ENCODE assay signal across 16 cellular contexts in the genomic region with DNA sequence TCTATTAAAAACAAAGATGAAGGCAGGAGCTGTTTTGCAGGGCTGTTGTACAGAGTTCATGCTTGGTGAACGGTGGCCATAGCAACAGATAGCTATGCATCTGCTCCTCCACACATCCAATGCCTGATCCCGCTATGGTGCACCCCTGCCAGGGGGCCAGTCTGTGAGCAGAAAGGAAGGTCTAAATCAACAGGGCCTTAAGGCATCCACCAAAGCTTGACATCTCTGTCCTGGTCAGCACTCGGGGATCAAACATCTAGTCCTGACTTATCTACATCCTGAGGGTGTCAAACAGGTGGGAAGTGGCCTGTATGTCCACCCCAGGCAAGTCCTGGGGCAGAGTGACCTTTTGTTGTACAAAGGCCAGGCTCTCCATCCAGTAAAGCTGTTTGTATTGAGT. TPM values are rescaled to one million over a fixed set of nuclear protein-coding genes. Genes with fewer than 3 reads are reported as not detected.
A peak's percentile ranks its signal among the peaks of the same experiment; 100 is the strongest.
DNase-seq lines count a peak whose midpoint lies in the region; TF ChIP-seq lines count a peak whose summit lies in the region.
"Had no signal": no experiment of that assay in that cellular context is flagged by ENCODE, and none has a peak within 500 bp of the region (broad histone marks: within the 10 kb centered on the region; RNA-seq: fewer than 3 reads in every experiment).

No MANE protein-coding gene starts in this region.

- peak overlapping the region; percentile 45 for H3K27ac ChIP-seq in temporal lobe (ENCODE audit: low read depth, low read length)
- H3K27ac ChIP-seq: SJSA1 had no signal

- no peak for TF ChIP-seq CTCF in GM10266 (IDR thresholded peaks at IDR 0.05; ENCODE audit: control insufficient read depth, insufficient read depth, low read depth, missing control alignments)

- DNase-seq in NCI-H748 (lab: John Stamatoyannopoulos, UW; ENCODE audit: unreplicated experiment): peak; percentile 59
- DNase-seq in NCI-H748 treated with DMSO at 0.1 percent for 48 hours (lab: John Stamatoyannopoulos, UW): no peak
- DNase-seq in NCI-H446 treated with DMSO at 0.1 percent for 48 hours (lab: John Stamatoyannopoulos, UW): peak; percentile 26
- peak; percentile 42 for DNase-seq in islet precursor cell
- no peak for DNase-seq in GM10266 (ENCODE audit: extremely low spot score)
- DNase-seq in UCSD-AML1 (lab: John Stamatoyannopoulos, UW; ENCODE audit: unreplicated experiment): no peak
- no peak for DNase-seq in D341Med (ENCODE audit: low spot score)
- DNase-seq: activated CD4-positive, alpha-beta T cell treated with anti-CD3 and anti-CD28 coated beads, Interleukin-2, amount 10 ng/mL, durations not matched to agents 7 days and 5 days; activated naive CD8-positive, alpha-beta T cell treated with anti-CD3 and anti-CD28 coated beads, Interleukin-2, amount 10 ng/mL, durations not matched to agents 7 days and 5 days; activated T-cell treated with anti-CD3 and anti-CD28 coated beads, Interleukin-2, amount 50 U/mL, for 24 hours; Caco-2; naive B cell; NCI-H1930; transverse colon had no signal

RNA-seq across cellular contexts. Expression of a gene that starts 36.3 kb away (rescaled TPM):
- total RNA-seq in temporal lobe: 197 TPM
- total RNA-seq: activated CD4-positive, alpha-beta T cell treated with anti-CD3 and anti-CD28 coated beads, Interleukin-2, amount 10 ng/mL, durations not matched to agents 7 days and 5 days had no signal

Comparison
In these comparisons a context has a peak if more than half of its experiments do, and no peak if none do; other contexts are left out.
1. DNase-seq: peak in NCI-H748 (single experiment), NCI-H446 treated with DMSO at 0.1 percent for 48 hours (single experiment) and islet precursor cell (single experiment); none in NCI-H748 treated with DMSO at 0.1 percent for 48 hours (single experiment), GM10266 (single experiment), UCSD-AML1 (single experiment) and D341Med (single experiment).